1 cellular context compared by ENCODE assay signal in the genomic region with DNA sequence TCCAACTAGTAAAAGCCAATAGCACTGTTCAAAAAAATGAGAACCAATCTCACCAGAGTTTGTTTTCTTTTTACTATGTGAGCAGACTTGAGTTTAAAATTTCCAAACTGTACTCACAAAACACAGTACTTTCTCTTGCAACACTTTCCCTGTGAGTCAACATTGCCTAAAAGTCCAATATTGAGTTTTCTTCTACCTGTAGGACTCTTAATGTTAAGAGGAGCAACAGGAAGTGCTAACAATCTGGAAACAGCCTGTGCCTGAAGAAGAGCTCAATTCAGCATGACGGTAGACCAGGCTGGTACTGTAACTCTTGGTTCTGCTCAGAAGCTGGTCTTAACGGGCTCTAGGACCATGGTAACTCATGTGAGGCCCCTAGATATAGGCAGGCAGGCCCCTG.
TF ChIP-seq lines count a peak whose summit lies in the region.

No MANE protein-coding gene starts in this region.

TF ChIP-seq in HepG2, 621 proteins besides CTCF, POLR2A, EP300 and RAD21 (continued from another document and continues in another):
- TF ChIP-seq, protein P1, sequence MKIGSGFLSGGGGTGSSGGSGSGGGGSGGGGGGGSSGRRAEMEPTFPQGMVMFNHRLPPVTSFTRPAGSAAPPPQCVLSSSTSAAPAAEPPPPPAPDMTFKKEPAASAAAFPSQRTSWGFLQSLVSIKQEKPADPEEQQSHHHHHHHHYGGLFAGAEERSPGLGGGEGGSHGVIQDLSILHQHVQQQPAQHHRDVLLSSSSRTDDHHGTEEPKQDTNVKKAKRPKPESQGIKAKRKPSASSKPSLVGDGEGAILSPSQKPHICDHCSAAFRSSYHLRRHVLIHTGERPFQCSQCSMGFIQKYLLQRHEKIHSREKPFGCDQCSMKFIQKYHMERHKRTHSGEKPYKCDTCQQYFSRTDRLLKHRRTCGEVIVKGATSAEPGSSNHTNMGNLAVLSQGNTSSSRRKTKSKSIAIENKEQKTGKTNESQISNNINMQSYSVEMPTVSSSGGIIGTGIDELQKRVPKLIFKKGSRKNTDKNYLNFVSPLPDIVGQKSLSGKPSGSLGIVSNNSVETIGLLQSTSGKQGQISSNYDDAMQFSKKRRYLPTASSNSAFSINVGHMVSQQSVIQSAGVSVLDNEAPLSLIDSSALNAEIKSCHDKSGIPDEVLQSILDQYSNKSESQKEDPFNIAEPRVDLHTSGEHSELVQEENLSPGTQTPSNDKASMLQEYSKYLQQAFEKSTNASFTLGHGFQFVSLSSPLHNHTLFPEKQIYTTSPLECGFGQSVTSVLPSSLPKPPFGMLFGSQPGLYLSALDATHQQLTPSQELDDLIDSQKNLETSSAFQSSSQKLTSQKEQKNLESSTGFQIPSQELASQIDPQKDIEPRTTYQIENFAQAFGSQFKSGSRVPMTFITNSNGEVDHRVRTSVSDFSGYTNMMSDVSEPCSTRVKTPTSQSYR (CRISPR knock-in tag; IDR thresholded peaks at IDR 0.05; ENCODE audit: borderline replicate concordance), result no peak
- TF ChIP-seq KMT2B (CRISPR knock-in tag; IDR thresholded peaks at IDR 0.05) (0 out of 2 replicates have a peak, but pooled peaks have one; percentile 36), ZNF441 (CRISPR knock-in tag; IDR thresholded peaks at IDR 0.05; ENCODE audit: borderline replicate concordance) (no peak), FOXP1 (IDR thresholded peaks at IDR 0.05) (no peak), FOXP1 (CRISPR knock-in tag; IDR thresholded peaks at IDR 0.05) (peak; percentile 73; the same call in 1 of the 2 replicates), HNF4A (CRISPR knock-in tag; IDR thresholded peaks at IDR 0.05) (peak; percentile 71), ZNF614 (CRISPR knock-in tag; IDR thresholded peaks at IDR 0.05; ENCODE audit: borderline replicate concordance) (peak; percentile 37; the same call in 1 of the 2 replicates), ELF3 (CRISPR knock-in tag; IDR thresholded peaks at IDR 0.05) (peak; percentile 88), TBX2 (CRISPR knock-in tag; IDR thresholded peaks at IDR 0.05; ENCODE audit: borderline replicate concordance) (peak; percentile 14; the same call in 1 of the 2 replicates), FOXC1 (CRISPR knock-in tag; IDR thresholded peaks at IDR 0.05; ENCODE audit: borderline replicate concordance) (no peak), FOXA3 (CRISPR knock-in tag; IDR thresholded peaks at IDR 0.05) (peak; percentile 95), CEBPB (IDR thresholded peaks at IDR 0.05; ENCODE audit: borderline replicate concordance, low read depth, low read length) (peak; percentile 88), ZNF564 (CRISPR knock-in tag; IDR thresholded peaks at IDR 0.05) (0 out of 2 replicates have a peak, but pooled peaks have one; percentile 31), NONO (IDR thresholded peaks at IDR 0.05) (no peak), NONO (CRISPR knock-in tag; conservative IDR thresholded peaks at IDR 0.05) (peak; percentile 35; the same call in 1 of the 2 replicates), HOXA5 (CRISPR knock-in tag; IDR thresholded peaks at IDR 0.05) (0 out of 2 replicates have a peak, but pooled peaks have one; percentile 64), ZKSCAN1 (IDR thresholded peaks at IDR 0.05; ENCODE audit: low read length) (no peak), FOXA1 (IDR thresholded peaks at IDR 0.05) (0 out of 2 replicates have a peak, but pooled peaks have one; percentile 47), FOXA1 (CRISPR knock-in tag; IDR thresholded peaks at IDR 0.05) (peak; percentile 95), ZNF205 (CRISPR knock-in tag; IDR thresholded peaks at IDR 0.05) (0 out of 2 replicates have a peak, but pooled peaks have one; percentile 51), PITX1 (CRISPR knock-in tag; IDR thresholded peaks at IDR 0.05) (0 out of 2 replicates have a peak, but pooled peaks have one; percentile 21), SOX6 (IDR thresholded peaks at IDR 0.05) (no peak), SOX6 (CRISPR knock-in tag; IDR thresholded peaks at IDR 0.05) (peak; percentile 71; the same call in 1 of the 2 replicates), NR2C2 (CRISPR knock-in tag; IDR thresholded peaks at IDR 0.05; ENCODE audit: borderline replicate concordance) (0 out of 2 replicates have a peak, but pooled peaks have one; percentile 24), ZNF331 (CRISPR knock-in tag; IDR thresholded peaks at IDR 0.05) (0 out of 2 replicates have a peak, but pooled peaks have one; percentile 45), ZNF878 (CRISPR knock-in tag; IDR thresholded peaks at IDR 0.05) (no peak), GZF1 (CRISPR knock-in tag; IDR thresholded peaks at IDR 0.05) (no peak), GATAD2A (CRISPR knock-in tag; IDR thresholded peaks at IDR 0.05) (peak; percentile 95), ZMYM4 (CRISPR knock-in tag; IDR thresholded peaks at IDR 0.05) (peak; percentile 67; the same call in 1 of the 2 replicates), LCORL (IDR thresholded peaks at IDR 0.05) (no peak; the same call in 1 of the 2 replicates), LCORL (CRISPR knock-in tag; IDR thresholded peaks at IDR 0.05) (peak; percentile 87), GABPB1 (CRISPR knock-in tag; IDR thresholded peaks at IDR 0.05) (peak; percentile 46; the same call in 1 of the 2 replicates), SIN3A (IDR thresholded peaks at IDR 0.05; ENCODE audit: borderline replicate concordance, low read depth, low read length) (no peak), NR2F6 (IDR thresholded peaks at IDR 0.05) (peak; percentile 39; the same call in 1 of the 2 replicates), NR2F6 (CRISPR knock-in tag; IDR thresholded peaks at IDR 0.05) (peak; percentile 25; the same call in 1 of the 2 replicates), REPIN1 (CRISPR knock-in tag; IDR thresholded peaks at IDR 0.05; ENCODE audit: borderline replicate concordance, low read depth) (peak; percentile 23; the same call in 1 of the 2 replicates), HMG20A (CRISPR knock-in tag; IDR thresholded peaks at IDR 0.05; ENCODE audit: borderline replicate concordance) (peak; percentile 41; the same call in 1 of the 2 replicates), ZNF124 (CRISPR knock-in tag; IDR thresholded peaks at IDR 0.05) (0 out of 2 replicates have a peak, but pooled peaks have one; percentile 69), IRF2 (CRISPR knock-in tag; IDR thresholded peaks at IDR 0.05) (0 out of 2 replicates have a peak, but pooled peaks have one; percentile 16)
- TF ChIP-seq, protein P2, sequence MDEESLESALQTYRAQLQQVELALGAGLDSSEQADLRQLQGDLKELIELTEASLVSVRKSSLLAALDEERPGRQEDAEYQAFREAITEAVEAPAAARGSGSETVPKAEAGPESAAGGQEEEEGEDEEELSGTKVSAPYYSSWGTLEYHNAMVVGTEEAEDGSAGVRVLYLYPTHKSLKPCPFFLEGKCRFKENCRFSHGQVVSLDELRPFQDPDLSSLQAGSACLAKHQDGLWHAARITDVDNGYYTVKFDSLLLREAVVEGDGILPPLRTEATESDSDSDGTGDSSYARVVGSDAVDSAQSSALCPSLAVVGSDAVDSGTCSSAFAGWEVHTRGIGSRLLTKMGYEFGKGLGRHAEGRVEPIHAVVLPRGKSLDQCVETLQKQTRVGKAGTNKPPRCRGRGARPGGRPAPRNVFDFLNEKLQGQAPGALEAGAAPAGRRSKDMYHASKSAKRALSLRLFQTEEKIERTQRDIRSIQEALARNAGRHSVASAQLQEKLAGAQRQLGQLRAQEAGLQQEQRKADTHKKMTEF (CRISPR knock-in tag; IDR thresholded peaks at IDR 0.05), result peak; percentile 64; the same call in 1 of the 2 replicates
- TF ChIP-seq, protein P3, sequence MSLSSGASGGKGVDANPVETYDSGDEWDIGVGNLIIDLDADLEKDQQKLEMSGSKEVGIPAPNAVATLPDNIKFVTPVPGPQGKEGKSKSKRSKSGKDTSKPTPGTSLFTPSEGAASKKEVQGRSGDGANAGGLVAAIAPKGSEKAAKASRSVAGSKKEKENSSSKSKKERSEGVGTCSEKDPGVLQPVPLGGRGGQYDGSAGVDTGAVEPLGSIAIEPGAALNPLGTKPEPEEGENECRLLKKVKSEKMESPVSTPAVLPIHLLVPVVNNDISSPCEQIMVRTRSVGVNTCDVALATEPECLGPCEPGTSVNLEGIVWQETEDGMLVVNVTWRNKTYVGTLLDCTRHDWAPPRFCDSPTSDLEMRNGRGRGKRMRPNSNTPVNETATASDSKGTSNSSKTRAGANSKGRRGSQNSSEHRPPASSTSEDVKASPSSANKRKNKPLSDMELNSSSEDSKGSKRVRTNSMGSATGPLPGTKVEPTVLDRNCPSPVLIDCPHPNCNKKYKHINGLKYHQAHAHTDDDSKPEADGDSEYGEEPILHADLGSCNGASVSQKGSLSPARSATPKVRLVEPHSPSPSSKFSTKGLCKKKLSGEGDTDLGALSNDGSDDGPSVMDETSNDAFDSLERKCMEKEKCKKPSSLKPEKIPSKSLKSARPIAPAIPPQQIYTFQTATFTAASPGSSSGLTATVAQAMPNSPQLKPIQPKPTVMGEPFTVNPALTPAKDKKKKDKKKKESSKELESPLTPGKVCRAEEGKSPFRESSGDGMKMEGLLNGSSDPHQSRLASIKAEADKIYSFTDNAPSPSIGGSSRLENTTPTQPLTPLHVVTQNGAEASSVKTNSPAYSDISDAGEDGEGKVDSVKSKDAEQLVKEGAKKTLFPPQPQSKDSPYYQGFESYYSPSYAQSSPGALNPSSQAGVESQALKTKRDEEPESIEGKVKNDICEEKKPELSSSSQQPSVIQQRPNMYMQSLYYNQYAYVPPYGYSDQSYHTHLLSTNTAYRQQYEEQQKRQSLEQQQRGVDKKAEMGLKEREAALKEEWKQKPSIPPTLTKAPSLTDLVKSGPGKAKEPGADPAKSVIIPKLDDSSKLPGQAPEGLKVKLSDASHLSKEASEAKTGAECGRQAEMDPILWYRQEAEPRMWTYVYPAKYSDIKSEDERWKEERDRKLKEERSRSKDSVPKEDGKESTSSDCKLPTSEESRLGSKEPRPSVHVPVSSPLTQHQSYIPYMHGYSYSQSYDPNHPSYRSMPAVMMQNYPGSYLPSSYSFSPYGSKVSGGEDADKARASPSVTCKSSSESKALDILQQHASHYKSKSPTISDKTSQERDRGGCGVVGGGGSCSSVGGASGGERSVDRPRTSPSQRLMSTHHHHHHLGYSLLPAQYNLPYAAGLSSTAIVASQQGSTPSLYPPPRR (CRISPR knock-in tag; IDR thresholded peaks at IDR 0.05; ENCODE audit: borderline replicate concordance), result peak; percentile 62; the same call in 1 of the 2 replicates
- TF ChIP-seq, protein P4, sequence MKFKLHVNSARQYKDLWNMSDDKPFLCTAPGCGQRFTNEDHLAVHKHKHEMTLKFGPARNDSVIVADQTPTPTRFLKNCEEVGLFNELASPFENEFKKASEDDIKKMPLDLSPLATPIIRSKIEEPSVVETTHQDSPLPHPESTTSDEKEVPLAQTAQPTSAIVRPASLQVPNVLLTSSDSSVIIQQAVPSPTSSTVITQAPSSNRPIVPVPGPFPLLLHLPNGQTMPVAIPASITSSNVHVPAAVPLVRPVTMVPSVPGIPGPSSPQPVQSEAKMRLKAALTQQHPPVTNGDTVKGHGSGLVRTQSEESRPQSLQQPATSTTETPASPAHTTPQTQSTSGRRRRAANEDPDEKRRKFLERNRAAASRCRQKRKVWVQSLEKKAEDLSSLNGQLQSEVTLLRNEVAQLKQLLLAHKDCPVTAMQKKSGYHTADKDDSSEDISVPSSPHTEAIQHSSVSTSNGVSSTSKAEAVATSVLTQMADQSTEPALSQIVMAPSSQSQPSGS (CRISPR knock-in tag; IDR thresholded peaks at IDR 0.05), result peak; percentile 41; the same call in 1 of the 2 replicates
- TF ChIP-seq, protein P5, sequence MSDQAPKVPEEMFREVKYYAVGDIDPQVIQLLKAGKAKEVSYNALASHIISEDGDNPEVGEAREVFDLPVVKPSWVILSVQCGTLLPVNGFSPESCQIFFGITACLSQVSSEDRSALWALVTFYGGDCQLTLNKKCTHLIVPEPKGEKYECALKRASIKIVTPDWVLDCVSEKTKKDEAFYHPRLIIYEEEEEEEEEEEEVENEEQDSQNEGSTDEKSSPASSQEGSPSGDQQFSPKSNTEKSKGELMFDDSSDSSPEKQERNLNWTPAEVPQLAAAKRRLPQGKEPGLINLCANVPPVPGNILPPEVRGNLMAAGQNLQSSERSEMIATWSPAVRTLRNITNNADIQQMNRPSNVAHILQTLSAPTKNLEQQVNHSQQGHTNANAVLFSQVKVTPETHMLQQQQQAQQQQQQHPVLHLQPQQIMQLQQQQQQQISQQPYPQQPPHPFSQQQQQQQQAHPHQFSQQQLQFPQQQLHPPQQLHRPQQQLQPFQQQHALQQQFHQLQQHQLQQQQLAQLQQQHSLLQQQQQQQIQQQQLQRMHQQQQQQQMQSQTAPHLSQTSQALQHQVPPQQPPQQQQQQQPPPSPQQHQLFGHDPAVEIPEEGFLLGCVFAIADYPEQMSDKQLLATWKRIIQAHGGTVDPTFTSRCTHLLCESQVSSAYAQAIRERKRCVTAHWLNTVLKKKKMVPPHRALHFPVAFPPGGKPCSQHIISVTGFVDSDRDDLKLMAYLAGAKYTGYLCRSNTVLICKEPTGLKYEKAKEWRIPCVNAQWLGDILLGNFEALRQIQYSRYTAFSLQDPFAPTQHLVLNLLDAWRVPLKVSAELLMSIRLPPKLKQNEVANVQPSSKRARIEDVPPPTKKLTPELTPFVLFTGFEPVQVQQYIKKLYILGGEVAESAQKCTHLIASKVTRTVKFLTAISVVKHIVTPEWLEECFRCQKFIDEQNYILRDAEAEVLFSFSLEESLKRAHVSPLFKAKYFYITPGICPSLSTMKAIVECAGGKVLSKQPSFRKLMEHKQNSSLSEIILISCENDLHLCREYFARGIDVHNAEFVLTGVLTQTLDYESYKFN (CRISPR knock-in tag; conservative IDR thresholded peaks at IDR 0.05), result peak; percentile 80
- TF ChIP-seq, protein P6, sequence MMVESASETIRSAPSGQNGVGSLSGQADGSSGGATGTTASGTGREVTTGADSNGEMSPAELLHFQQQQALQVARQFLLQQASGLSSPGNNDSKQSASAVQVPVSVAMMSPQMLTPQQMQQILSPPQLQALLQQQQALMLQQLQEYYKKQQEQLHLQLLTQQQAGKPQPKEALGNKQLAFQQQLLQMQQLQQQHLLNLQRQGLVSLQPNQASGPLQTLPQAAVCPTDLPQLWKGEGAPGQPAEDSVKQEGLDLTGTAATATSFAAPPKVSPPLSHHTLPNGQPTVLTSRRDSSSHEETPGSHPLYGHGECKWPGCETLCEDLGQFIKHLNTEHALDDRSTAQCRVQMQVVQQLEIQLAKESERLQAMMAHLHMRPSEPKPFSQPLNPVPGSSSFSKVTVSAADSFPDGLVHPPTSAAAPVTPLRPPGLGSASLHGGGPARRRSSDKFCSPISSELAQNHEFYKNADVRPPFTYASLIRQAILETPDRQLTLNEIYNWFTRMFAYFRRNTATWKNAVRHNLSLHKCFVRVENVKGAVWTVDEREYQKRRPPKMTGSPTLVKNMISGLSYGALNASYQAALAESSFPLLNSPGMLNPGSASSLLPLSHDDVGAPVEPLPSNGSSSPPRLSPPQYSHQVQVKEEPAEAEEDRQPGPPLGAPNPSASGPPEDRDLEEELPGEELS (CRISPR knock-in tag; IDR thresholded peaks at IDR 0.05), result peak; percentile 76
- TF ChIP-seq, protein P7, sequence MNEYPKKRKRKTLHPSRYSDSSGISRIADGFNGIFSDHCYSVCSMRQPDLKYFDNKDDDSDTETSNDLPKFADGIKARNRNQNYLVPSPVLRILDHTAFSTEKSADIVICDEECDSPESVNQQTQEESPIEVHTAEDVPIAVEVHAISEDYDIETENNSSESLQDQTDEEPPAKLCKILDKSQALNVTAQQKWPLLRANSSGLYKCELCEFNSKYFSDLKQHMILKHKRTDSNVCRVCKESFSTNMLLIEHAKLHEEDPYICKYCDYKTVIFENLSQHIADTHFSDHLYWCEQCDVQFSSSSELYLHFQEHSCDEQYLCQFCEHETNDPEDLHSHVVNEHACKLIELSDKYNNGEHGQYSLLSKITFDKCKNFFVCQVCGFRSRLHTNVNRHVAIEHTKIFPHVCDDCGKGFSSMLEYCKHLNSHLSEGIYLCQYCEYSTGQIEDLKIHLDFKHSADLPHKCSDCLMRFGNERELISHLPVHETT (CRISPR knock-in tag; conservative IDR thresholded peaks at IDR 0.05), result no peak
